In genomic region chr19:40687525-40688016, GRCh38 we compare ENCODE assay signal across 9 cellular contexts. TPM values are rescaled to one million over a fixed set of nuclear protein-coding genes. Genes with fewer than 3 reads are reported as not detected.
DNase-seq lines count a peak whose midpoint lies in the region; ATAC-seq and TF ChIP-seq lines count a peak whose summit lies in the region.
"Had no signal": no experiment of that assay in that cellular context is flagged by ENCODE, and none has a peak within 500 bp of the region (broad histone marks: within the 10 kb centered on the region; RNA-seq: fewer than 3 reads in every experiment).

No MANE protein-coding gene starts in this region.

- H3K27me3 ChIP-seq in brain microvascular endothelial cell (replicated peaks) (no peaks in the 10 kb centered on the region), left lung (no peaks in the 10 kb centered on the region), testis (no peaks in the 10 kb centered on the region)

- H3K4me1 ChIP-seq in left lung (peaks cover 5 to 22% of the 10 kb centered on the region in 2 donors), testis (peaks cover 19% of the 10 kb centered on the region)

- H3K27ac ChIP-seq in brain microvascular endothelial cell (peak overlapping the region; percentile 22), left lung (no peak overlapping the region), testis (peak overlapping the region; percentile 29 to 65)

- H3K36me3 ChIP-seq in brain microvascular endothelial cell (replicated peaks) (peaks cover 37% of the 10 kb centered on the region), left lung (peaks cover 0 to 18% of the 10 kb centered on the region in 2 donors), testis (ENCODE audit: low read depth, missing control alignments) (no peaks in the 10 kb centered on the region)

- DNase-seq in brain microvascular endothelial cell (peak; percentile 75), left lung (peak; percentile 60 to 62), testis (peak; percentile 86), DMS114 treated with DMSO at 0.1 percent for 48 hours (lab: John Stamatoyannopoulos, UW; ENCODE audit: unreplicated experiment) (no peak)
- DNase-seq in activated CD4-positive, alpha-beta T cell treated with anti-CD3 and anti-CD28 coated beads, Interleukin-2, amount 50 U/mL, for 48 hours, result no peak
- DNase-seq: NCI-H1930 had no signal

- 52 to 65% methylated on average over 12 of the region's 12 CpGs for WGBS in testis, 2 donors

- in situ Hi-C loops in brain microvascular endothelial cell (cut with HindIII; ENCODE audit: low pct_ligation_motif_present, low sequenced_read_pairs), result no loop called here

- TF ChIP-seq CTCF in brain microvascular endothelial cell (IDR thresholded peaks at IDR 0.05; ENCODE audit: low read depth, low read length, missing control alignments) (no peak), left lung (IDR thresholded peaks at IDR 0.05) (no peak), testis (IDR thresholded peaks at IDR 0.05) (no peak)

- H3K4me3 ChIP-seq in brain microvascular endothelial cell (ENCODE audit: low read depth, low read length) (no peak overlapping the region), left lung (no peak overlapping the region), testis (no peak overlapping the region)

- no peaks in the 10 kb centered on the region for H3K9me3 ChIP-seq in left lung
- no peaks in the 10 kb centered on the region for H3K9me3 ChIP-seq in testis

- intact Hi-C loops in left lung (cut with DNase I), result no loop called here
- intact Hi-C loops in testis (cut with DNase I; ENCODE audit: low total_unique reads), result no loop called here

- TF ChIP-seq POLR2A in testis (IDR thresholded peaks at IDR 0.05), result no peak

- ATAC-seq in GM19351 (IDR thresholded peaks at IDR 0.05; ENCODE audit: unreplicated experiment), result peak; percentile 53
- no peak for ATAC-seq in left lung
- no peak for ATAC-seq in HG03521 (IDR thresholded peaks at IDR 0.05; ENCODE audit: unreplicated experiment)
- no peak for ATAC-seq in HG03039 (IDR thresholded peaks at IDR 0.05; ENCODE audit: unreplicated experiment)

RNA-seq across cellular contexts. Expression of gene NUMBL, which starts 2.9 kb away (rescaled TPM):
- 10 to 100 TPM; 30.0 to 30.2 TPM for total RNA-seq in left lung
- 10 to 100 TPM; 42.7 to 52.1 TPM for total RNA-seq in testis
- polyA plus RNA-seq in testis (ENCODE audit: insufficient read depth, low read depth, low replicate concordance), result 19.9 TPM

RNA-seq across cellular contexts. Expression of gene COQ8B, which starts 29.1 kb away (rescaled TPM):
- 10 to 100 TPM; 39.2 to 48.1 TPM for total RNA-seq in left lung
- 10 to 100 TPM; 56.6 to 71.7 TPM for total RNA-seq in testis
- polyA plus RNA-seq in testis (ENCODE audit: insufficient read depth, low read depth, low replicate concordance), result 43.8 TPM

RNA-seq across cellular contexts. Expression of gene ITPKC, which starts 29.3 kb away (rescaled TPM):
- total RNA-seq in left lung, result 10 to 100 TPM; 23.2 to 25.6 TPM
- 10 to 100 TPM; 19.2 to 20.8 TPM for total RNA-seq in testis
- 11.6 TPM for polyA plus RNA-seq in testis (ENCODE audit: insufficient read depth, low read depth, low replicate concordance)

Comparison
In these comparisons a context has a peak if more than half of its experiments do, and no peak if none do; other contexts are left out.
1. DNase-seq: peak in brain microvascular endothelial cell (single experiment), left lung (2 of 2) and testis (single experiment); none in DMS114 treated with DMSO at 0.1 percent for 48 hours (single experiment) and activated CD4-positive, alpha-beta T cell treated with anti-CD3 and anti-CD28 coated beads, Interleukin-2, amount 50 U/mL, for 48 hours (0 of 2).
2. H3K27ac ChIP-seq: peak in brain microvascular endothelial cell (single experiment) and testis (2 of 2); none in left lung (0 of 2).